In genomic region chr12:11718768-11719253, GRCh38 we compare ENCODE assay signal across 12 cellular contexts.
DNase-seq lines count a peak whose midpoint lies in the region; ATAC-seq, FAIRE-seq and TF ChIP-seq lines count a peak whose summit lies in the region.
"Had no signal": no experiment of that assay in that cellular context is flagged by ENCODE, and none has a peak within 500 bp of the region (broad histone marks: within the 10 kb centered on the region; RNA-seq: fewer than 3 reads in every experiment).

No MANE protein-coding gene starts in this region.

- peaks cover 6% of the 10 kb centered on the region for H3K36me3 Mint-ChIP-seq in T-helper 17 cell (ENCODE audit: low read depth)

- H3K4me3 ChIP-seq in fibroblast of the aortic adventitia (ENCODE audit: low read depth, low read length) (no peak overlapping the region), retinal pigment epithelial cell (ENCODE audit: low read length) (no peak overlapping the region)
- H3K4me3 ChIP-seq: ovary had no signal

- no peak overlapping the region for H3K4me3 Mint-ChIP-seq in T-helper 17 cell

- ATAC-seq in T-helper 17 cell: no peak

- peak; percentile 28 for FAIRE-seq in GM12891 (lab: Jason Lieb, UNC)
- FAIRE-seq: frontal cortex had no signal

- peak overlapping the region; percentile 67 for H3K27ac Mint-ChIP-seq in T-helper 17 cell

- no peaks in the 10 kb centered on the region for H3K9me3 ChIP-seq in T-helper 17 cell (ENCODE audit: control insufficient read depth, low read length, poor library complexity, severe bottlenecking)
- H3K9me3 ChIP-seq: ovary had no signal

- peaks cover 43% of the 10 kb centered on the region for H3K4me1 Mint-ChIP-seq in T-helper 17 cell

- no peak for DNase-seq in GM12891 (ENCODE audit: insufficient read length, low spot score)
- no peak for DNase-seq in T-helper 17 cell
- DNase-seq in fibroblast of the aortic adventitia (ENCODE audit: low read depth): peak; percentile 83
- DNase-seq in retinal pigment epithelial cell (ENCODE audit: low read depth): peak; percentile 53
- no peak for DNase-seq in central memory CD4-positive, alpha-beta T cell
- DNase-seq in effector CD4-positive, alpha-beta T cell: no peak
- no peak for DNase-seq in NCI-H2227 treated with DMSO at 0.1 percent for 48 hours (lab: John Stamatoyannopoulos, UW)
- DNase-seq in epidermal melanocyte (ENCODE audit: insufficient read length, low spot score): no peak
- DNase-seq: OCI-M1; ovary; stimulated activated naive CD4-positive, alpha-beta T cell had no signal

- 0 out of 2 replicates have a peak, but pooled peaks have one; percentile 48 for TF ChIP-seq POLR2A in GM12891 (IDR thresholded peaks at IDR 0.05; ENCODE audit: low read depth, low read length)

- no peak for TF ChIP-seq CTCF in fibroblast of the aortic adventitia (IDR thresholded peaks at IDR 0.05; ENCODE audit: insufficient read depth, low read length)
- TF ChIP-seq CTCF in retinal pigment epithelial cell (conservative IDR thresholded peaks at IDR 0.05; ENCODE audit: low read depth, low read length): no peak

- H3K27me3 Mint-ChIP-seq in T-helper 17 cell: no peaks in the 10 kb centered on the region

TF ChIP-seq in GM12891, 5 proteins besides CTCF, POLR2A, EP300 and RAD21:
- no peak for TF ChIP-seq POU2F2 (IDR thresholded peaks at IDR 0.05; ENCODE audit: low read depth, low read length)
- TF ChIP-seq POLR2AphosphoS5 (IDR thresholded peaks at IDR 0.05; ENCODE audit: low read depth, low read length): 0 out of 2 replicates have a peak, but pooled peaks have one; percentile 10
- TF ChIP-seq TAF1 (IDR thresholded peaks at IDR 0.05; ENCODE audit: low read depth, low read length): no peak
- TF ChIP-seq SPI1 (IDR thresholded peaks at IDR 0.05; ENCODE audit: low read depth, low read length): no peak
- TF ChIP-seq PAX5 (IDR thresholded peaks at IDR 0.05; ENCODE audit: insufficient read depth, low read length, severe bottlenecking): no peak

Comparison
In these comparisons a context has a peak if more than half of its experiments do, and no peak if none do; other contexts are left out.
1. DNase-seq: peak in fibroblast of the aortic adventitia (single experiment) and retinal pigment epithelial cell (single experiment); none in GM12891 (single experiment), T-helper 17 cell (0 of 3), central memory CD4-positive, alpha-beta T cell (single experiment), effector CD4-positive, alpha-beta T cell (single experiment), NCI-H2227 treated with DMSO at 0.1 percent for 48 hours (single experiment) and epidermal melanocyte (single experiment).